ENCODE assay signal across 24 cellular contexts in genomic region chr19:18167011-18167410, GRCh38. TPM values are rescaled to one million over a fixed set of nuclear protein-coding genes. Genes with fewer than 3 reads are reported as not detected.
DNase-seq lines count a peak whose midpoint lies in the region; ATAC-seq, FAIRE-seq and TF ChIP-seq lines count a peak whose summit lies in the region.
"Had no signal": no experiment of that assay in that cellular context is flagged by ENCODE, and none has a peak within 500 bp of the region (broad histone marks: within the 10 kb centered on the region; RNA-seq: fewer than 3 reads in every experiment).

No MANE protein-coding gene starts in this region.

- no peak overlapping the region for H2BK120ac ChIP-seq in H1 (replicated peaks; ENCODE audit: low read depth, low read length)

- no peak for TF ChIP-seq CTCF in natural killer cell (IDR thresholded peaks at IDR 0.05)
- no peak for TF ChIP-seq CTCF in H1 (IDR thresholded peaks at IDR 0.05; ENCODE audit: control extremely low read depth in 1 of 3, insufficient read depth in 1 of 3, low read depth in 1 of 3, low read length in 3 of 3)

- H2BK12ac ChIP-seq in H1 (ENCODE audit: low read depth, low read length), result no peak overlapping the region

- H4K5ac ChIP-seq in H1 (ENCODE audit: insufficient read length, low read depth, low read length), result no peak overlapping the region

- no peak overlapping the region for H3K4me2 ChIP-seq in H1 (ENCODE audit: insufficient read depth in 1 of 2, low read depth in 2 of 2, low read length in 2 of 2)
- H3K4me2 ChIP-seq: A549 had no signal

- H4K91ac ChIP-seq in H1 (replicated peaks; ENCODE audit: insufficient read length, low read length), result no peak overlapping the region

- POLR2A ChIA-PET in H1 (lab: Charles Lee; ENCODE audit: partially characterized antibody), result interaction anchor here (0.6 kb wide), 1 partner anchor 12 kb away, joined by 3 read pairs; no protein-coding TSS in a partner anchor

- H3K4me1 Mint-ChIP-seq in natural killer cell treated with Interleukin-12 subunit alpha and Interleukin-12 subunit beta and Interleukin-15 and Interleukin-18, amount 100 ng/mL, for 72 hours (ENCODE audit: low read depth in 2 of 2), result peaks cover 5 to 12% of the 10 kb centered on the region in 2 donors
- peaks cover 0 to 17% of the 10 kb centered on the region in 2 donors for H3K4me1 Mint-ChIP-seq in natural killer cell

- no peak overlapping the region for H2AFZ ChIP-seq in H1 (ENCODE audit: low read length)

- CTCF ChIA-PET in H1 (lab: Charles Lee; ENCODE audit: partially characterized antibody), result interaction anchor here (0.8 to 2.5 kb wide), 9 partner anchors 10 to 106 kb away, joined by 3 to 17 read pairs (median 5); no protein-coding TSS in a partner anchor

- H2BK20ac ChIP-seq in H1 (ENCODE audit: low read length), result no peak overlapping the region

- H2AK5ac ChIP-seq in H1 (ENCODE audit: low read depth, low read length), result no peak overlapping the region

- no peaks in the 10 kb centered on the region for H3K9me3 ChIP-seq in H1 (ENCODE audit: insufficient read depth in 2 of 2, low read depth in 1 of 2, low read length in 1 of 2)
- H3K9me3 ChIP-seq: A549 had no signal

- no peak overlapping the region for H3K14ac ChIP-seq in H1 (ENCODE audit: insufficient read length)

- H3K27me3 ChIP-seq in H7 (ENCODE audit: control insufficient read depth, insufficient read depth, low read length) (no peaks in the 10 kb centered on the region), H1 (replicated peaks in 1 of 4; ENCODE audit: control insufficient read depth in 3 of 4, extremely low read depth in 1 of 4, insufficient read depth in 3 of 4, low read length in 3 of 4) (no peaks in the 10 kb centered on the region)

- intact Hi-C loops in natural killer cell (cut with micrococcal nuclease), result no loop called here
- intact Hi-C loops in left colon (cut with DNase I, micrococcal nuclease), result loop anchor here (5.0 to 10.0 kb wide), 3 partner anchors 52 to 152 kb away; no protein-coding TSS in a partner anchor

- no peaks in the 10 kb centered on the region for H3K23me2 ChIP-seq in H1 (ENCODE audit: low read depth, low read length)

- H3K79me2 ChIP-seq in H1 (ENCODE audit: control insufficient read depth in 1 of 2, insufficient read depth in 2 of 2, low read length in 2 of 2), result no peaks in the 10 kb centered on the region

- DNase-seq in DMS53 (lab: John Stamatoyannopoulos, UW) (peak; percentile 24), DMS53 treated with DMSO at 0.1 percent for 48 hours (lab: John Stamatoyannopoulos, UW; ENCODE audit: unreplicated experiment) (no peak), natural killer cell (no peak), H7 (peak; percentile 39), H1 (ENCODE audit: low read depth in 1 of 2, low spot score in 2 of 2) (no peak), left colon (no peak), Kasumi-1 (lab: John Stamatoyannopoulos, UW) (no peak)
- peak; percentile 29 for DNase-seq in natural killer cell treated with Interleukin-12 subunit alpha and Interleukin-12 subunit beta and Interleukin-15 and Interleukin-18, amount 100 ng/mL, for 72 hours (ENCODE audit: low spot score)
- DNase-seq: ACHN; AML-193; C1 segment of cervical spinal cord; Calu3; CD4-positive, alpha-beta memory T cell; COR-L47; DMS153; DMS79 treated with DMSO at 0.1 percent for 48 hours; GF-D8; GOT3; H9; HFFc6 had no signal

- no peak overlapping the region for H3K9ac ChIP-seq in H1 (replicated peaks in 1 of 4; ENCODE audit: extremely low read depth in 1 of 4, low read depth in 3 of 4, low read length in 3 of 4)

- no peaks in the 10 kb centered on the region for H3K79me1 ChIP-seq in H1 (ENCODE audit: low read depth, low read length)

- H2BK15ac ChIP-seq in H1 (ENCODE audit: low read length), result no peak overlapping the region

- no peak for TF ChIP-seq EP300 in H1 (IDR thresholded peaks at IDR 0.05; ENCODE audit: borderline replicate concordance in 1 of 2, low read depth in 2 of 2, low read length in 2 of 2)

- H3K27ac ChIP-seq in H1 (ENCODE audit: low read depth, low read length), result no peak overlapping the region
- H3K27ac ChIP-seq: 22Rv1, A549 had no signal

- no peak overlapping the region for H3K4ac ChIP-seq in H1 (replicated peaks; ENCODE audit: insufficient read length, low read depth, low read length)

- H3K23ac ChIP-seq in H1 (ENCODE audit: insufficient read length), result no peak overlapping the region

- FAIRE-seq in H1 (lab: Jason Lieb, UNC), result no peak
- FAIRE-seq: A549, GM12891, GM18507 had no signal

- no peak overlapping the region for H2BK5ac ChIP-seq in H1 (ENCODE audit: low read depth, low read length)

- H3K4me3 ChIP-seq in H7 (ENCODE audit: insufficient read depth, low read depth, low read length), result no peak overlapping the region
- no peak overlapping the region for H3K4me3 ChIP-seq in H1 (ENCODE audit: extremely low read depth in 1 of 4, insufficient read depth in 2 of 4, low read depth in 3 of 4, low read length in 4 of 4)
- H3K4me3 ChIP-seq: A549 had no signal

- no peak for ATAC-seq in natural killer cell treated with Interleukin-12 subunit alpha and Interleukin-12 subunit beta and Interleukin-15 and Interleukin-18, amount 100 ng/mL, for 72 hours
- no peak for ATAC-seq in natural killer cell
- ATAC-seq in left colon, result no peak
- ATAC-seq: A549 had no signal

- H3K36me3 ChIP-seq in H7 (replicated peaks; ENCODE audit: control insufficient read depth, insufficient read depth, low read length), result peaks cover 16% of the 10 kb centered on the region
- H3K36me3 ChIP-seq in H1 (ENCODE audit: control insufficient read depth in 2 of 4, insufficient read depth in 4 of 4, low read length in 3 of 4), result peaks cover 9 to 36% (median 23%) of the 10 kb centered on the region in 4 experiments; a peak in 7 of 8 replicates

- peaks cover 7% of the 10 kb centered on the region for H3K36me3 Mint-ChIP-seq in natural killer cell treated with Interleukin-12 subunit alpha and Interleukin-12 subunit beta and Interleukin-15 and Interleukin-18, amount 100 ng/mL, for 72 hours
- H3K36me3 Mint-ChIP-seq in natural killer cell, result peaks cover 9% of the 10 kb centered on the region

- TF ChIP-seq RAD21 in H1 (IDR thresholded peaks at IDR 0.05 in 1 of 2, conservative IDR thresholded peaks at IDR 0.05 in 1 of 2; ENCODE audit: low read depth in 2 of 2, low read length in 2 of 2), result no peak

- no peaks in the 10 kb centered on the region for H3K4me1 ChIP-seq in H1 (replicated peaks in 1 of 4; ENCODE audit: control insufficient read depth in 3 of 4, insufficient read depth in 4 of 4, low read length in 3 of 4)
- H3K4me1 ChIP-seq: A549 had no signal

- peak overlapping the region; percentile 2; the same call in 1 of the 2 replicates for H4K8ac ChIP-seq in H1 (ENCODE audit: extremely low read depth, insufficient read depth, low read length)

- no peaks in the 10 kb centered on the region for H3K27me3 Mint-ChIP-seq in natural killer cell treated with Interleukin-12 subunit alpha and Interleukin-12 subunit beta and Interleukin-15 and Interleukin-18, amount 100 ng/mL, for 72 hours
- no peaks in the 10 kb centered on the region for H3K27me3 Mint-ChIP-seq in natural killer cell (ENCODE audit: low read depth in 2 of 2)
- H3K27me3 Mint-ChIP-seq: CD4-positive, alpha-beta memory T cell had no signal

- TF ChIP-seq POLR2A in H1 (IDR thresholded peaks at IDR 0.05; ENCODE audit: control extremely low read depth in 1 of 2, low read depth in 2 of 2, low read length in 2 of 2), result no peak

- peaks cover 0 to 4% of the 10 kb centered on the region in 2 experiments for H4K20me1 ChIP-seq in H1 (replicated peaks in 1 of 2; ENCODE audit: control insufficient read depth in 1 of 2, insufficient read depth in 2 of 2, low read length in 2 of 2)

- WGBS in H1 (ENCODE audit: extremely low coverage in 1 of 2, insufficient coverage in 1 of 2, insufficient read length in 1 of 2, insufficient replicate concordance in 2 of 2, low coverage in 1 of 2, low lambda C conversion rate in 2 of 2, missing lambda C conversion rate in 1 of 2), 2 experiments, result 94% methylated on average over 21 of the region's 21 CpGs; no CpG with 5 or more reads in 1 of the 2 experiments

- no peaks in the 10 kb centered on the region for H3K9me3 Mint-ChIP-seq in natural killer cell treated with Interleukin-12 subunit alpha and Interleukin-12 subunit beta and Interleukin-15 and Interleukin-18, amount 100 ng/mL, for 72 hours
- no peaks in the 10 kb centered on the region for H3K9me3 Mint-ChIP-seq in natural killer cell
- H3K9me3 Mint-ChIP-seq: CD4-positive, alpha-beta memory T cell; H9; HFFc6 had no signal

- no peak overlapping the region for H3K56ac ChIP-seq in H1 (replicated peaks; ENCODE audit: insufficient read length, low read depth, low read length)

- H3K4me3 Mint-ChIP-seq in natural killer cell treated with Interleukin-12 subunit alpha and Interleukin-12 subunit beta and Interleukin-15 and Interleukin-18, amount 100 ng/mL, for 72 hours, result no peak overlapping the region
- H3K4me3 Mint-ChIP-seq in natural killer cell, result no peak overlapping the region
- H3K4me3 Mint-ChIP-seq: CD4-positive, alpha-beta memory T cell; H9; HFFc6 had no signal

- H3K27ac Mint-ChIP-seq in natural killer cell treated with Interleukin-12 subunit alpha and Interleukin-12 subunit beta and Interleukin-15 and Interleukin-18, amount 100 ng/mL, for 72 hours, result no peak overlapping the region
- no peak overlapping the region for H3K27ac Mint-ChIP-seq in natural killer cell
- H3K27ac Mint-ChIP-seq: CD4-positive, alpha-beta memory T cell; H9; HFFc6 had no signal

- H3K18ac ChIP-seq in H1 (ENCODE audit: extremely low read depth, low read length), result no peak overlapping the region

RNA-seq across cellular contexts. Expression of gene IFI30, which starts 6.6 kb away (rescaled TPM):
- total RNA-seq in natural killer cell treated with Interleukin-12 subunit alpha and Interleukin-12 subunit beta and Interleukin-15 and Interleukin-18, amount 100 ng/mL, for 72 hours, result 100 to 1,000 TPM in 1 of 2 donors, 10 to 100 TPM in 1; 76.2 to 139 TPM
- total RNA-seq in natural killer cell (100 to 1,000 TPM in 1 of 3 donors, 10 to 100 TPM in 2; 38.2 to 109 (median 89.5) TPM), left colon (10 to 100 TPM; 47.5 to 79.3 TPM)
- 47.3 and 53.4 TPM in 2 replicates for total RNA-seq in H7 (2014; rRNA removed; shearing (Covaris generic))
- 25.9 and 28.9 TPM in 2 replicates for total RNA-seq in H1 (2021; fragmentation: NEBNext Ultra II Directional; extraction: Animal tissue kit (Norgen Biotek cat#: 25700))
- 59.5 and 62.4 TPM in 2 replicates for polyA plus RNA-seq in H1 (2011; rRNA removed)
- polyA plus RNA-seq in H1 (2011; cell fraction: cytosol; rRNA removed), result 58.0 TPM
- 51.4 TPM for polyA plus RNA-seq in H1 (2011; cell fraction: nucleus; rRNA removed)
- 25.3 to 49.4 TPM (median 43.4 TPM) in 4 replicates for polyA plus RNA-seq in H1 (2012, experiment 1 of 2)
- 54.5 TPM for polyA plus RNA-seq in H1 (2012, experiment 2 of 2)
- 60.7 TPM for polyA plus RNA-seq in H1 (2013, experiment 1 of 2)
- 66.1 TPM for polyA plus RNA-seq in H1 (2013, experiment 2 of 2)
- polyA minus RNA-seq in H1 (2011; rRNA and poly(A)+ RNA removed), result 39.9 and 40.8 TPM in 2 replicates
- polyA minus RNA-seq in H1 (2011; cell fraction: cytosol; rRNA and poly(A)+ RNA removed), result 26.3 TPM
- polyA minus RNA-seq in H1 (2011; cell fraction: nucleus; rRNA and poly(A)+ RNA removed), result 15.6 TPM

RNA-seq across cellular contexts. Expression of gene PIK3R2, which starts 14.0 kb away (rescaled TPM):
- 10 to 100 TPM; 12.6 to 20.1 TPM for total RNA-seq in natural killer cell treated with Interleukin-12 subunit alpha and Interleukin-12 subunit beta and Interleukin-15 and Interleukin-18, amount 100 ng/mL, for 72 hours
- total RNA-seq in natural killer cell (10 to 100 TPM; 12.3 to 26.4 (median 16.0) TPM), left colon (10 to 100 TPM; 37.4 to 41.1 TPM)
- total RNA-seq in H7 (2014; rRNA removed; shearing (Covaris generic)), result 26.7 and 29.0 TPM in 2 replicates
- total RNA-seq in H1 (2021; fragmentation: NEBNext Ultra II Directional; extraction: Animal tissue kit (Norgen Biotek cat#: 25700)), result 53.8 and 57.1 TPM in 2 replicates
- polyA plus RNA-seq in H1 (2011; rRNA removed), result 21.7 and 31.4 TPM in 2 replicates
- 20.2 TPM for polyA plus RNA-seq in H1 (2011; cell fraction: cytosol; rRNA removed)
- 29.8 TPM for polyA plus RNA-seq in H1 (2011; cell fraction: nucleus; rRNA removed)
- 24.6 to 46.9 TPM (median 34.0 TPM) in 4 replicates for polyA plus RNA-seq in H1 (2012, experiment 1 of 2)
- 33.2 TPM for polyA plus RNA-seq in H1 (2012, experiment 2 of 2)
- polyA plus RNA-seq in H1 (2013, experiment 1 of 2), result 45.8 TPM
- polyA plus RNA-seq in H1 (2013, experiment 2 of 2), result 45.9 TPM
- 15.2 and 18.5 TPM in 2 replicates for polyA minus RNA-seq in H1 (2011; rRNA and poly(A)+ RNA removed)
- polyA minus RNA-seq in H1 (2011; cell fraction: cytosol; rRNA and poly(A)+ RNA removed), result 37.8 TPM
- 21.7 TPM for polyA minus RNA-seq in H1 (2011; cell fraction: nucleus; rRNA and poly(A)+ RNA removed)

RNA-seq across cellular contexts. Expression of gene MPV17L2, which starts 26.0 kb away (rescaled TPM):
- total RNA-seq in natural killer cell treated with Interleukin-12 subunit alpha and Interleukin-12 subunit beta and Interleukin-15 and Interleukin-18, amount 100 ng/mL, for 72 hours, result 10 to 100 TPM; 17.4 to 34.2 TPM
- total RNA-seq in natural killer cell, result 1 to 10 TPM; 4.1 to 5.6 (median 4.5) TPM
- 29.2 and 45.0 TPM in 2 replicates for total RNA-seq in H7 (2014; rRNA removed; shearing (Covaris generic))
- total RNA-seq in H1 (2021; fragmentation: NEBNext Ultra II Directional; extraction: Animal tissue kit (Norgen Biotek cat#: 25700)), result 24.2 and 28.6 TPM in 2 replicates
- 80.1 and 82.6 TPM in 2 replicates for polyA plus RNA-seq in H1 (2011; rRNA removed)
- polyA plus RNA-seq in H1 (2011; cell fraction: cytosol; rRNA removed), result 52.7 TPM
- polyA plus RNA-seq in H1 (2011; cell fraction: nucleus; rRNA removed), result 45.3 TPM
- polyA plus RNA-seq in H1 (2012, experiment 1 of 2), result 29.4 to 37.4 TPM (median 36.6 TPM) in 4 replicates
- 48.3 TPM for polyA plus RNA-seq in H1 (2012, experiment 2 of 2)
- 41.2 TPM for polyA plus RNA-seq in H1 (2013, experiment 1 of 2)
- polyA plus RNA-seq in H1 (2013, experiment 2 of 2), result 42.3 TPM
- polyA minus RNA-seq in H1 (2011; rRNA and poly(A)+ RNA removed), result 31.0 and 44.7 TPM in 2 replicates
- 16.7 TPM for polyA minus RNA-seq in H1 (2011; cell fraction: cytosol; rRNA and poly(A)+ RNA removed)
- polyA minus RNA-seq in H1 (2011; cell fraction: nucleus; rRNA and poly(A)+ RNA removed), result 12.7 TPM
- 10 to 100 TPM in 1 of 2 donors, 1 to 10 TPM in 1; 9.9 to 15.4 TPM for total RNA-seq in left colon

RNA-seq across cellular contexts. Expression of gene RAB3A, which starts 36.8 kb away (rescaled TPM):
- 1 to 10 TPM; 3.9 to 5.1 TPM for total RNA-seq in natural killer cell treated with Interleukin-12 subunit alpha and Interleukin-12 subunit beta and Interleukin-15 and Interleukin-18, amount 100 ng/mL, for 72 hours
- total RNA-seq in natural killer cell, result 1 to 10 TPM; 5.2 to 7.8 (median 7.6) TPM
- 6.1 and 8.6 TPM in 2 replicates for total RNA-seq in H7 (2014; rRNA removed; shearing (Covaris generic))
- 14.2 and 14.3 TPM in 2 replicates for total RNA-seq in H1 (2021; fragmentation: NEBNext Ultra II Directional; extraction: Animal tissue kit (Norgen Biotek cat#: 25700))
- polyA plus RNA-seq in H1 (2011; rRNA removed), result 13.6 and 18.6 TPM in 2 replicates
- polyA plus RNA-seq in H1 (2011; cell fraction: cytosol; rRNA removed), result 7.1 TPM
- polyA plus RNA-seq in H1 (2011; cell fraction: nucleus; rRNA removed), result 26.7 TPM
- 10.0 to 16.5 TPM (median 14.3 TPM) in 4 replicates for polyA plus RNA-seq in H1 (2012, experiment 1 of 2)
- polyA plus RNA-seq in H1 (2012, experiment 2 of 2), result 11.5 TPM
- polyA plus RNA-seq in H1 (2013, experiment 1 of 2), result 12.1 TPM
- polyA plus RNA-seq in H1 (2013, experiment 2 of 2), result 13.1 TPM
- polyA minus RNA-seq in H1 (2011; rRNA and poly(A)+ RNA removed), result 42.9 and 47.7 TPM in 2 replicates
- 23.5 TPM for polyA minus RNA-seq in H1 (2011; cell fraction: cytosol; rRNA and poly(A)+ RNA removed)
- 17.7 TPM for polyA minus RNA-seq in H1 (2011; cell fraction: nucleus; rRNA and poly(A)+ RNA removed)
- 1 to 10 TPM; 6.3 to 6.9 TPM for total RNA-seq in left colon

RNA-seq across cellular contexts. Expression of gene PDE4C, which starts 59.2 kb away (rescaled TPM):
- total RNA-seq in natural killer cell treated with Interleukin-12 subunit alpha and Interleukin-12 subunit beta and Interleukin-15 and Interleukin-18, amount 100 ng/mL, for 72 hours, result 1 to 10 TPM in 1 of 2 donors, under 1 TPM in 1; 0.22 to 1.4 TPM
- total RNA-seq in natural killer cell (not detected), left colon (1 to 10 TPM; 2.5 to 4.3 TPM)
- total RNA-seq in H7 (2014; rRNA removed; shearing (Covaris generic)), result 0.52 and 1.4 TPM in 2 replicates
- total RNA-seq in H1 (2021; fragmentation: NEBNext Ultra II Directional; extraction: Animal tissue kit (Norgen Biotek cat#: 25700)), result 2.3 and 2.7 TPM in 2 replicates
- polyA plus RNA-seq in H1 (2011; rRNA removed), result 3.1 and 3.7 TPM in 2 replicates
- 4.7 TPM for polyA plus RNA-seq in H1 (2011; cell fraction: cytosol; rRNA removed)
- polyA plus RNA-seq in H1 (2011; cell fraction: nucleus; rRNA removed), result 10.8 TPM
- polyA plus RNA-seq in H1 (2012, experiment 1 of 2), result 1.8 to 3.1 TPM (median 2.3 TPM) in 4 replicates
- 1.1 TPM for polyA plus RNA-seq in H1 (2012, experiment 2 of 2)
- polyA plus RNA-seq in H1 (2013, experiment 1 of 2), result 0.71 TPM
- polyA plus RNA-seq in H1 (2013, experiment 2 of 2), result 0.85 TPM
- polyA minus RNA-seq in H1 (2011; rRNA and poly(A)+ RNA removed), result 2.6 and 5.2 TPM in 2 replicates
- 3.2 TPM for polyA minus RNA-seq in H1 (2011; cell fraction: cytosol; rRNA and poly(A)+ RNA removed)
- polyA minus RNA-seq in H1 (2011; cell fraction: nucleus; rRNA and poly(A)+ RNA removed), result 8.1 TPM
- polyA plus RNA-seq: CD4-positive, alpha-beta memory T cell had no signal

Comparison
In these comparisons a context has a peak if more than half of its experiments do, and no peak if none do; other contexts are left out.
1. DNase-seq: peak in DMS53 (single experiment), natural killer cell treated with Interleukin-12 subunit alpha and Interleukin-12 subunit beta and Interleukin-15 and Interleukin-18, amount 100 ng/mL, for 72 hours (single experiment) and H7 (single experiment); none in DMS53 treated with DMSO at 0.1 percent for 48 hours (single experiment), natural killer cell (single experiment), H1 (0 of 2), left colon (0 of 2) and Kasumi-1 (0 of 2).